ENCODE assay signal across 8 cellular contexts in genomic region chr2:157404363-157404762, GRCh38. TPM values are rescaled to one million over a fixed set of nuclear protein-coding genes. Genes with fewer than 3 reads are reported as not detected.
DNase-seq lines count a peak whose midpoint lies in the region; ATAC-seq, FAIRE-seq and TF ChIP-seq lines count a peak whose summit lies in the region.

No MANE protein-coding gene starts in this region.

- no peak for FAIRE-seq in keratinocyte (lab: Jason Lieb, UNC)

- H3K4me3 ChIP-seq in mammary epithelial cell (replicated peaks in 1 of 3; ENCODE audit: insufficient read depth in 1 of 3, low read depth in 2 of 3, low read length in 3 of 3) (no peak overlapping the region), breast epithelium (no peak overlapping the region), keratinocyte (ENCODE audit: control insufficient read depth in 2 of 3, extremely low read depth in 1 of 3, insufficient read depth in 2 of 3, low read depth in 1 of 3, low read length in 3 of 3) (no peak overlapping the region), gastroesophageal sphincter (no peak overlapping the region)

- H3K27ac ChIP-seq in mammary epithelial cell (ENCODE audit: insufficient read depth, low read depth, low read length): no peak overlapping the region
- no peak overlapping the region for H3K27ac ChIP-seq in breast epithelium
- H3K27ac ChIP-seq in keratinocyte (ENCODE audit: control insufficient read depth, insufficient read depth, low read length): no peak overlapping the region
- H3K27ac ChIP-seq in gastroesophageal sphincter: no peak overlapping the region

- no peaks in the 10 kb centered on the region for H3K9me3 ChIP-seq in mammary epithelial cell (replicated peaks; ENCODE audit: insufficient read depth, low read length)
- H3K9me3 ChIP-seq in breast epithelium: no peaks in the 10 kb centered on the region
- H3K9me3 ChIP-seq in keratinocyte (ENCODE audit: control insufficient read depth, low read depth, low read length): no peaks in the 10 kb centered on the region
- no peaks in the 10 kb centered on the region for H3K9me3 ChIP-seq in gastroesophageal sphincter

- H3K4me3 Mint-ChIP-seq in activated CD4-positive, alpha-beta T cell treated with anti-CD3 and anti-CD28 coated beads, Interleukin-2, amount 10 ng/mL, durations not matched to agents 7 days and 5 days: peak overlapping the region; percentile 47

- H3K36me3 ChIP-seq in mammary epithelial cell (ENCODE audit: insufficient read depth, low read length) (no peaks in the 10 kb centered on the region), breast epithelium (no peaks in the 10 kb centered on the region), keratinocyte (ENCODE audit: control insufficient read depth in 2 of 2, extremely low read depth in 1 of 2, insufficient read depth in 2 of 2, low read length in 2 of 2) (no peaks in the 10 kb centered on the region), gastroesophageal sphincter (no peaks in the 10 kb centered on the region)

- BruUV-seq in mammary epithelial cell (replicated peaks; lab: Mats Ljungman, UMichigan): no TSS peak

- H3K4me1 Mint-ChIP-seq in activated CD4-positive, alpha-beta T cell treated with anti-CD3 and anti-CD28 coated beads, Interleukin-2, amount 10 ng/mL, durations not matched to agents 7 days and 5 days: peaks cover 74% of the 10 kb centered on the region

- TF ChIP-seq POLR2A in breast epithelium (IDR thresholded peaks at IDR 0.05) (no peak), gastroesophageal sphincter (IDR thresholded peaks at IDR 0.05) (no peak)

- TF ChIP-seq EP300 in gastroesophageal sphincter (IDR thresholded peaks at IDR 0.05): no peak

- H2AFZ ChIP-seq in mammary epithelial cell (ENCODE audit: low read depth, low read length) (no peak overlapping the region), keratinocyte (ENCODE audit: control insufficient read depth, low read length) (no peak overlapping the region)

- in situ Hi-C loops in mammary epithelial cell (cut with MboI; ENCODE audit: low sequenced_read_pairs in 2 of 2): no loop called here

- no peak for TF ChIP-seq CTCF in mammary epithelial cell (conservative IDR thresholded peaks at IDR 0.05 in 1 of 2, IDR thresholded peaks at IDR 0.05 in 1 of 2; ENCODE audit: extremely low read depth in 1 of 2, insufficient read depth in 1 of 2, low read depth in 1 of 2, low read length in 2 of 2)
- no peak for TF ChIP-seq CTCF in breast epithelium (IDR thresholded peaks at IDR 0.05)
- TF ChIP-seq CTCF in keratinocyte (optimal IDR thresholded peaks at IDR 0.05 in 1 of 3, IDR thresholded peaks at IDR 0.05 in 1 of 3, conservative IDR thresholded peaks at IDR 0.05 in 1 of 3; ENCODE audit: extremely low read depth in 1 of 3, insufficient read depth in 2 of 3, low read length in 3 of 3): no peak
- no peak for TF ChIP-seq CTCF in gastroesophageal sphincter (IDR thresholded peaks at IDR 0.05)

- no peak overlapping the region for H3K9ac ChIP-seq in mammary epithelial cell (ENCODE audit: insufficient read depth, low read length)
- no peak overlapping the region for H3K9ac ChIP-seq in keratinocyte (ENCODE audit: control insufficient read depth, extremely low read depth, insufficient read depth, low read length)

- no peaks in the 10 kb centered on the region for H4K20me1 ChIP-seq in mammary epithelial cell (ENCODE audit: insufficient read depth, low read length)
- no peaks in the 10 kb centered on the region for H4K20me1 ChIP-seq in keratinocyte (ENCODE audit: control insufficient read depth, extremely low read depth, insufficient read depth, low read length)

- ATAC-seq in HG03354 (IDR thresholded peaks at IDR 0.05; ENCODE audit: poor library complexity, severe bottlenecking, unreplicated experiment): peak; percentile 98
- ATAC-seq in gastroesophageal sphincter: no peak

- intact Hi-C loops in mammary epithelial cell (cut with micrococcal nuclease): no loop called here
- intact Hi-C loops in breast epithelium (cut with DNase I; ENCODE audit: low total_unique reads): no loop called here

- POLR2A ChIA-PET in activated CD4-positive, alpha-beta T cell treated with anti-CD3 and anti-CD28 coated beads, Interleukin-2, amount 10 ng/mL, durations not matched to agents 7 days and 5 days (lab: Charles Lee): interaction anchor here (0.5 kb wide), 1 partner anchor 17 kb away, joined by 3 read pairs; no protein-coding TSS in a partner anchor

- DNase-seq in mammary epithelial cell: peak; percentile 87
- no peak for DNase-seq in breast epithelium (ENCODE audit: low spot score in 2 of 2)
- peak; percentile 80 for DNase-seq in activated CD4-positive, alpha-beta T cell treated with anti-CD3 and anti-CD28 coated beads, Interleukin-2, amount 10 ng/mL, durations not matched to agents 7 days and 5 days
- DNase-seq in keratinocyte (ENCODE audit: low read depth, low spot score): peak; percentile 0
- no peak for DNase-seq in D341Med (ENCODE audit: low spot score)
- no peak for DNase-seq in RPMI8226

- H3K27me3 ChIP-seq in mammary epithelial cell (ENCODE audit: insufficient read depth, low read length) (no peaks in the 10 kb centered on the region), breast epithelium (no peaks in the 10 kb centered on the region), keratinocyte (ENCODE audit: control insufficient read depth, extremely low read depth, insufficient read depth, low read length) (no peaks in the 10 kb centered on the region), gastroesophageal sphincter (no peaks in the 10 kb centered on the region)

- peak overlapping the region; percentile 99 for H3K27ac Mint-ChIP-seq in activated CD4-positive, alpha-beta T cell treated with anti-CD3 and anti-CD28 coated beads, Interleukin-2, amount 10 ng/mL, durations not matched to agents 7 days and 5 days

- peaks cover 41% of the 10 kb centered on the region for H3K9me3 Mint-ChIP-seq in activated CD4-positive, alpha-beta T cell treated with anti-CD3 and anti-CD28 coated beads, Interleukin-2, amount 10 ng/mL, durations not matched to agents 7 days and 5 days

- H3K4me2 ChIP-seq in mammary epithelial cell (ENCODE audit: insufficient read depth, low read depth, low read length) (no peak overlapping the region), keratinocyte (ENCODE audit: control insufficient read depth, extremely low read depth, insufficient read depth, low read depth, low read length) (no peak overlapping the region)

- CTCF ChIA-PET in mammary epithelial cell (lab: Charles Lee; ENCODE audit: low non-redundant PET): interaction anchor here (0.6 to 1.0 kb wide), 2 partner anchors 47 to 582 kb away, joined by 4 to 6 read pairs; no protein-coding TSS in a partner anchor
- CTCF ChIA-PET in activated CD4-positive, alpha-beta T cell treated with anti-CD3 and anti-CD28 coated beads, Interleukin-2, amount 10 ng/mL, durations not matched to agents 7 days and 5 days (lab: Charles Lee): interaction anchor here (0.5 to 2.1 kb wide), 8 partner anchors 9 to 376 kb away, joined by 3 to 11 read pairs (median 3); no protein-coding TSS in a partner anchor

- H3K4me1 ChIP-seq in mammary epithelial cell (ENCODE audit: insufficient read depth, low read length) (peaks cover 6% of the 10 kb centered on the region), breast epithelium (no peaks in the 10 kb centered on the region), keratinocyte (ENCODE audit: control insufficient read depth, extremely low read depth, insufficient read depth, low read length) (no peaks in the 10 kb centered on the region), gastroesophageal sphincter (no peaks in the 10 kb centered on the region)

- 37% methylated on average over 2 of the region's 2 CpGs for WGBS in mammary epithelial cell (ENCODE audit: low coverage, missing lambda C conversion rate)
- 27 to 53% methylated on average over 2 of the region's 2 CpGs for whole genome bisulfite sequencing in gastroesophageal sphincter (ENCODE audit: low coverage in 1 of 2), 2 donors

- H3K27me3 Mint-ChIP-seq in activated CD4-positive, alpha-beta T cell treated with anti-CD3 and anti-CD28 coated beads, Interleukin-2, amount 10 ng/mL, durations not matched to agents 7 days and 5 days: no peaks in the 10 kb centered on the region

- no peaks in the 10 kb centered on the region for H3K9me1 ChIP-seq in keratinocyte (ENCODE audit: control insufficient read depth, extremely low read depth, insufficient read depth, low read length)

- dilution Hi-C loops in mammary epithelial cell (cut with HindIII; ENCODE audit: low sequenced_read_pairs): no loop called here
- dilution Hi-C loops in keratinocyte (cut with MboI; ENCODE audit: extremely low pct_ligation_motif_present, low sequenced_read_pairs): no loop called here

- H3K79me2 ChIP-seq in mammary epithelial cell (ENCODE audit: insufficient read depth, low read length): no peaks in the 10 kb centered on the region
- H3K79me2 ChIP-seq in keratinocyte (ENCODE audit: control insufficient read depth, insufficient read depth, low read length): no peaks in the 10 kb centered on the region

- peaks cover 75% of the 10 kb centered on the region for H3K36me3 Mint-ChIP-seq in activated CD4-positive, alpha-beta T cell treated with anti-CD3 and anti-CD28 coated beads, Interleukin-2, amount 10 ng/mL, durations not matched to agents 7 days and 5 days (ENCODE audit: low read depth)

RNA-seq across cellular contexts. Expression of gene CYTIP, which starts 39.5 kb away (rescaled TPM):
- total RNA-seq in mammary epithelial cell (not detected), breast epithelium (10 to 100 TPM; 11.5 to 18.7 (median 16.8) TPM), gastroesophageal sphincter (10 to 100 TPM in 1 of 4 donors, 1 to 10 TPM in 3; 1.6 to 10.6 (median 3.2) TPM)
- polyA plus RNA-seq in mammary epithelial cell (not detected), keratinocyte (0.06 to 0.21 TPM in 2 of 3 replicates, not detected in the other)
- polyA minus RNA-seq in mammary epithelial cell (not detected), keratinocyte (not detected in 3 replicates)
- total RNA-seq in activated CD4-positive, alpha-beta T cell treated with anti-CD3 and anti-CD28 coated beads, Interleukin-2, amount 10 ng/mL, durations not matched to agents 7 days and 5 days: 100 to 1,000 TPM; 234 to 279 TPM
- not detected for polyA plus RNA-seq in keratinocyte (2011; ENCODE audit: low read depth)
- not detected in 2 replicates for polyA plus RNA-seq in keratinocyte (2011; cell fraction: cytosol; rRNA removed)
- not detected in 2 replicates for polyA plus RNA-seq in keratinocyte (2011; cell fraction: nucleus; rRNA removed)
- not detected in 2 replicates for polyA plus RNA-seq in keratinocyte (2012; ENCODE audit: low replicate concordance)
- not detected for polyA minus RNA-seq in keratinocyte (2011; cell fraction: cytosol; rRNA and poly(A)+ RNA removed)
- polyA minus RNA-seq in keratinocyte (2011; cell fraction: nucleus; rRNA and poly(A)+ RNA removed): not detected in 2 replicates

Comparison
In these comparisons a context has a peak if more than half of its experiments do, and no peak if none do; other contexts are left out.
1. DNase-seq: peak in mammary epithelial cell (single experiment), activated CD4-positive, alpha-beta T cell treated with anti-CD3 and anti-CD28 coated beads, Interleukin-2, amount 10 ng/mL, durations not matched to agents 7 days and 5 days (single experiment) and keratinocyte (single experiment); none in breast epithelium (0 of 2), D341Med (single experiment) and RPMI8226 (single experiment).
2. RNA of gene CYTIP, which starts 39.5 kb away (total RNA-seq): 234 to 279 TPM in activated CD4-positive, alpha-beta T cell treated with anti-CD3 and anti-CD28 coated beads, Interleukin-2, amount 10 ng/mL, durations not matched to agents 7 days and 5 days; 11.5 to 18.7 TPM in breast epithelium, 1.6 to 10.6 TPM in gastroesophageal sphincter and not detected in mammary epithelial cell; every median in the first group is over 10 times any median in the second.